11 cellular contexts compared by ENCODE assay signal in genomic region chr1:20290624-20291597, GRCh38. TPM values are rescaled to one million over a fixed set of nuclear protein-coding genes. Genes with fewer than 3 reads are reported as not detected.
DNase-seq lines count a peak whose midpoint lies in the region; ATAC-seq and TF ChIP-seq lines count a peak whose summit lies in the region.
"Had no signal": no experiment of that assay in that cellular context is flagged by ENCODE, and none has a peak within 500 bp of the region (broad histone marks: within the 10 kb centered on the region; RNA-seq: fewer than 3 reads in every experiment).

Gene VWA5B1, plus strand, starts transcription at chr1:20290875. Its CDS starts 19,727 bp downstream, at chr1:20310602.

- H3K9me3 ChIP-seq in smooth muscle cell (replicated peaks; ENCODE audit: low read depth), result no peaks in the 10 kb centered on the region

- H3K4me3 ChIP-seq in smooth muscle cell, result no peak within 1 kb of the TSS
- H3K4me3 ChIP-seq in foreskin fibroblast (ENCODE audit: low read depth in 1 of 2, low read length in 2 of 2), result no peak within 1 kb of the TSS

- peaks cover 14% of the 10 kb centered on the region for H3K4me1 Mint-ChIP-seq in activated T-cell treated with anti-CD3 and anti-CD28 coated beads, Interleukin-2, amount 50 U/mL, for 72 hours (ENCODE audit: low read depth)

- no peaks in the 10 kb centered on the region for H3K9me3 Mint-ChIP-seq in activated T-cell treated with anti-CD3 and anti-CD28 coated beads, Interleukin-2, amount 50 U/mL, for 72 hours

- H3F3A ChIP-seq in smooth muscle cell (ENCODE audit: low read depth), result no peaks in the 10 kb centered on the region

- H3K36me3 Mint-ChIP-seq in activated T-cell treated with anti-CD3 and anti-CD28 coated beads, Interleukin-2, amount 50 U/mL, for 72 hours (ENCODE audit: insufficient read depth in 2 of 2), result no peaks in the 10 kb centered on the region

- WGBS in smooth muscle cell (ENCODE audit: low lambda C conversion rate), result 15% methylated on average over 14 of the region's 16 CpGs

- no peaks in the 10 kb centered on the region for H4K20me1 ChIP-seq in smooth muscle cell (ENCODE audit: low read depth)

- ATAC-seq in activated T-cell treated with anti-CD3 and anti-CD28 coated beads, Interleukin-2, amount 50 U/mL, for 72 hours (replicated peaks in 1 of 2), result no peak
- ATAC-seq in GM18909 (IDR thresholded peaks at IDR 0.05; ENCODE audit: poor library complexity, unreplicated experiment), result no peak

- H3K36me3 ChIP-seq in smooth muscle cell (ENCODE audit: low read depth), result no peaks in the 10 kb centered on the region

- no peaks in the 10 kb centered on the region for H3K79me2 ChIP-seq in smooth muscle cell (ENCODE audit: low read depth)

- no peak within 1 kb of the TSS for H3K27ac Mint-ChIP-seq in activated T-cell treated with anti-CD3 and anti-CD28 coated beads, Interleukin-2, amount 50 U/mL, for 72 hours

- peak within 1 kb of the TSS; percentile 65 for H3K4me2 ChIP-seq in smooth muscle cell

- H3K4me3 Mint-ChIP-seq in activated T-cell treated with anti-CD3 and anti-CD28 coated beads, Interleukin-2, amount 50 U/mL, for 72 hours, result peak within 1 kb of the TSS; percentile 26 to 66

- TF ChIP-seq CTCF in smooth muscle cell (IDR thresholded peaks at IDR 0.05; ENCODE audit: borderline replicate concordance, insufficient read depth, poor library complexity, severe bottlenecking), result no peak
- no peak for TF ChIP-seq CTCF in foreskin fibroblast (IDR thresholded peaks at IDR 0.05; ENCODE audit: low read depth, low read length)

- no peak within 1 kb of the TSS for H2AFZ ChIP-seq in smooth muscle cell (ENCODE audit: low read depth)

- peaks cover 23% of the 10 kb centered on the region for H3K27me3 ChIP-seq in smooth muscle cell (ENCODE audit: low read depth)

- peaks cover 72% of the 10 kb centered on the region for H3K27me3 Mint-ChIP-seq in activated T-cell treated with anti-CD3 and anti-CD28 coated beads, Interleukin-2, amount 50 U/mL, for 72 hours (ENCODE audit: low read depth)

- no peak within 1 kb of the TSS for H3K9ac ChIP-seq in smooth muscle cell (ENCODE audit: low read depth)

- DNase-seq in activated T-cell treated with anti-CD3 and anti-CD28 coated beads, Interleukin-2, amount 50 U/mL, for 72 hours, result no peak
- no peak for DNase-seq in activated T-cell treated with anti-CD3 and anti-CD28 coated beads, Interleukin-2, amount 50 U/mL, for 48 hours
- DNase-seq in NCI-H748 (lab: John Stamatoyannopoulos, UW; ENCODE audit: unreplicated experiment) (peak; percentile 89), iPS DF 4.7 (ENCODE audit: extremely low read depth, low spot score) (peak; percentile 69), smooth muscle cell (lab: John Stamatoyannopoulos, UW; ENCODE audit: unreplicated experiment) (peak; percentile 18), foreskin fibroblast (no peak), HUDEP-2 (lab: John Stamatoyannopoulos, UW; ENCODE audit: unreplicated experiment in 76 of 76) (no peak)
- DNase-seq: AML-193, SHP77 treated with DMSO at 0.1 percent for 48 hours had no signal

- no peak within 1 kb of the TSS for H3K27ac ChIP-seq in smooth muscle cell (ENCODE audit: low read depth)

- peaks cover 8% of the 10 kb centered on the region for H3K4me1 ChIP-seq in smooth muscle cell (ENCODE audit: low read depth)

RNA-seq across cellular contexts. Expression of gene VWA5B1, which starts in this region (rescaled TPM):
- under 1 TPM in 1 of 2 donors, not detected in 1; 0.22 TPM for total RNA-seq in activated T-cell treated with anti-CD3 and anti-CD28 coated beads, Interleukin-2, amount 50 U/mL, for 72 hours
- total RNA-seq in smooth muscle cell, result not detected in 2 replicates
- polyA plus RNA-seq in smooth muscle cell, result not detected in 2 replicates
- total RNA-seq: HT1080 had no signal

Comparison
In these comparisons a context has a peak if more than half of its experiments do, and no peak if none do; other contexts are left out.
1. Peak in DNase-seq and H3K4me2 ChIP-seq in smooth muscle cell; RNA of the gene not detected or under 1 TPM.
2. DNase-seq: peak in NCI-H748 (single experiment) and iPS DF 4.7 (single experiment); none in activated T-cell treated with anti-CD3 and anti-CD28 coated beads, Interleukin-2, amount 50 U/mL, for 72 hours (0 of 2), activated T-cell treated with anti-CD3 and anti-CD28 coated beads, Interleukin-2, amount 50 U/mL, for 48 hours (0 of 2), foreskin fibroblast (0 of 2) and HUDEP-2 (0 of 76).